Comparison of ENCODE assay signal across 12 cellular contexts in genomic region chr2:95073856-95074662, GRCh38. TPM values are rescaled to one million over a fixed set of nuclear protein-coding genes. Genes with fewer than 3 reads are reported as not detected.
A peak's percentile ranks its signal among the peaks of the same experiment; 100 is the strongest.
DNase-seq lines count a peak whose midpoint lies in the region; ATAC-seq, FAIRE-seq and TF ChIP-seq lines count a peak whose summit lies in the region.
"Had no signal": no experiment of that assay in that cellular context is flagged by ENCODE, and none has a peak within 500 bp of the region (broad histone marks: within the 10 kb centered on the region; RNA-seq: fewer than 3 reads in every experiment).

No MANE protein-coding gene starts in this region.

- H3K9me3 Mint-ChIP-seq in mesothelial cell of epicardium, result no peaks in the 10 kb centered on the region

- intact Hi-C loops in dorsolateral prefrontal cortex (cut with DNase I), result no loop called here

- peak; percentile 68 for FAIRE-seq in RCC 7860 (lab: Jason Lieb, UNC)
- FAIRE-seq: D721Med had no signal

- H3K4me3 ChIP-seq in dorsolateral prefrontal cortex, result no peak overlapping the region
- H3K4me3 ChIP-seq: transverse colon had no signal

- peaks cover 0 to 18% (median 0%) of the 10 kb centered on the region in 45 donors for H3K27me3 ChIP-seq in dorsolateral prefrontal cortex

- no peak for ATAC-seq in GM18511 (IDR thresholded peaks at IDR 0.05; ENCODE audit: unreplicated experiment)
- ATAC-seq: sciatic nerve had no signal

- peak; percentile 62 for DNase-seq in Caki2 (ENCODE audit: low read depth)
- no peak for DNase-seq in RCC 7860 (ENCODE audit: low spot score)
- DNase-seq in dorsolateral prefrontal cortex, result peak in 9 of 10 donors; percentile 69 to 92 (median 87)
- peak; percentile 75 for DNase-seq in occipital lobe (lab: John Stamatoyannopoulos, UW)
- DNase-seq in effector CD8-positive, alpha-beta T cell (lab: John Stamatoyannopoulos, UW), result no peak
- no peak for DNase-seq in ACHN
- no peak for DNase-seq in mesothelial cell of epicardium (ENCODE audit: low spot score in 2 of 2, unreplicated experiment in 2 of 2)
- DNase-seq: transverse colon had no signal

- TF ChIP-seq CTCF in dorsolateral prefrontal cortex (IDR thresholded peaks at IDR 0.05 in 54 of 56, conservative IDR thresholded peaks at IDR 0.05 in 2 of 56; ENCODE audit: low read depth in 1 of 56, partially characterized antibody in 56 of 56) (peak in 6 of 56 donors; percentile 2 to 34 (median 17)), mesothelial cell of epicardium (IDR thresholded peaks at IDR 0.05; ENCODE audit: unreplicated experiment) (no peak)

- H3K4me3 Mint-ChIP-seq in mesothelial cell of epicardium, result no peak overlapping the region

- H3K27ac Mint-ChIP-seq in mesothelial cell of epicardium, result no peak overlapping the region

- peak overlapping the region; percentile 5 to 98 (median 88) for H3K27ac ChIP-seq in dorsolateral prefrontal cortex
- H3K27ac ChIP-seq: epithelial cell of prostate, transverse colon had no signal

- in situ Hi-C loops in Caki2 (cut with HindIII; ENCODE audit: low pct_unique_long_range_greater_than_20kb, low sequenced_read_pairs) (no loop called here), ACHN (cut with HindIII; ENCODE audit: low pct_ligation_motif_present, low pct_unique_long_range_greater_than_20kb, low sequenced_read_pairs) (no loop called here)

- H3K27me3 Mint-ChIP-seq in mesothelial cell of epicardium (ENCODE audit: low read depth), result peaks cover 58% of the 10 kb centered on the region

- peaks cover 3% of the 10 kb centered on the region for H3K4me1 Mint-ChIP-seq in mesothelial cell of epicardium

- no peaks in the 10 kb centered on the region for H3K36me3 Mint-ChIP-seq in mesothelial cell of epicardium

RNA-seq across cellular contexts. Expression of gene MRPS5, which starts 47.5 kb away (rescaled TPM):
- total RNA-seq in Caki2 (2014; rRNA removed; shearing (Covaris generic); ENCODE audit: low replicate concordance), result 104 and 112 TPM in 2 replicates
- total RNA-seq in dorsolateral prefrontal cortex (100 to 1,000 TPM in 1 of 120 experiments, 10 to 100 TPM in 119; 47.0 to 101 (median 70.2) TPM), occipital lobe (49.0 TPM), mesothelial cell of epicardium (45.2 to 47.6 TPM (median 45.8 TPM) in 3 replicates)

RNA-seq across cellular contexts. Expression of gene MAL, which starts 48.6 kb away (rescaled TPM):
- total RNA-seq in Caki2 (2014; rRNA removed; shearing (Covaris generic); ENCODE audit: low replicate concordance), result 1.4 TPM in 1 of 2 replicates, not detected in the other
- total RNA-seq in dorsolateral prefrontal cortex (100 to 1,000 TPM in 74 of 120 experiments, 10 to 100 TPM in 46; 24.0 to 522 (median 118) TPM), occipital lobe (not detected), mesothelial cell of epicardium (not detected in 3 replicates)

Comparison
In these comparisons a context has a peak if more than half of its experiments do, and no peak if none do; other contexts are left out.
1. DNase-seq: peak in Caki2 (single experiment), dorsolateral prefrontal cortex (9 of 10) and occipital lobe (single experiment); none in RCC 7860 (single experiment), effector CD8-positive, alpha-beta T cell (single experiment), ACHN (single experiment) and mesothelial cell of epicardium (0 of 2).
2. RNA of gene MAL, which starts 48.6 kb away (total RNA-seq): 24.0 to 522 TPM in dorsolateral prefrontal cortex; 1.4 TPM in Caki2, not detected in occipital lobe (single experiment) and not detected in mesothelial cell of epicardium; every median in the first group is over 10 times any median in the second.